Comparison of ENCODE assay signal across 1 cellular context in genomic region chr17:47265983-47266541, GRCh38.
A peak's percentile ranks its signal among the peaks of the same experiment; 100 is the strongest.
TF ChIP-seq lines count a peak whose summit lies in the region.

No MANE protein-coding gene starts in this region.

TF ChIP-seq in GM12878, 131 proteins besides CTCF, POLR2A, EP300 and RAD21:
- TF ChIP-seq BCLAF1 (IDR thresholded peaks at IDR 0.05), result no peak
- TF ChIP-seq JUND (IDR thresholded peaks at IDR 0.05; ENCODE audit: low read depth, low read length), result no peak
- TF ChIP-seq YY1 (IDR thresholded peaks at IDR 0.05; ENCODE audit: low read depth, low read length), result no peak
- TF ChIP-seq NBN (IDR thresholded peaks at IDR 0.05), result 0 out of 2 replicates have a peak, but pooled peaks have one; percentile 16
- TF ChIP-seq NFYA (IDR thresholded peaks at IDR 0.05; ENCODE audit: borderline replicate concordance, low read depth, low read length), result no peak
- TF ChIP-seq RUNX3 (IDR thresholded peaks at IDR 0.05; ENCODE audit: low read length), result no peak
- 0 out of 2 replicates have a peak, but pooled peaks have one; percentile 30 for TF ChIP-seq ZNF384 (IDR thresholded peaks at IDR 0.05; ENCODE audit: borderline replicate concordance, low read depth, low read length)
- TF ChIP-seq RAD51 (IDR thresholded peaks at IDR 0.05), result peak; percentile 77
- TF ChIP-seq PAX8 (IDR thresholded peaks at IDR 0.05), result no peak
- peak; percentile 55 for TF ChIP-seq NR2F1 (conservative IDR thresholded peaks at IDR 0.05)
TF ChIP-seq in GM12878: peak in this region for 4.
